In the genomic region with DNA sequence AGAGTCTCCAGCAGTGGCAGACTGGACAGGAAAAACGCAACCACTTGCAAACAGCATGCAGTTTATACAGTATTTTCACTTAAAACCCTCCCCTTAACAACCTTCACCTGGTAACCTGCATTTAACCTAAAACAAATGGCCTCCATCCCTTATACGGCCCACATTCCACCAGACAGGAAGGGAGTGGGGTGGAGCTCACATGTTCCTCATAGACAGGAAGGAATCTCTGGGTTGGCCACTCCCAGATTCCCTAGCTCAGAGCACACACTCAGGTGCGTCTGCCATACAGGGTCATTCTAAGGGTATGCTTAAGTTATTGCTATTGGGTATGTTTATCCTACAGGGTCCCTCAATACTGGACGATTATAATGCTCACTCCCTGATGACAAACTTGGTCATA, we compare ENCODE assay signal across 20 cellular contexts. TPM values are rescaled to one million over a fixed set of nuclear protein-coding genes. Genes with fewer than 3 reads are reported as not detected.
DNase-seq lines count a peak whose midpoint lies in the region; ATAC-seq and TF ChIP-seq lines count a peak whose summit lies in the region.
"Had no signal": no experiment of that assay in that cellular context is flagged by ENCODE, and none has a peak within 500 bp of the region (broad histone marks: within the 10 kb centered on the region; RNA-seq: fewer than 3 reads in every experiment).

No MANE protein-coding gene starts in this region.

- H3K23ac ChIP-seq in mesendoderm (ENCODE audit: low read length): no peak overlapping the region

- no peak overlapping the region for H4K8ac ChIP-seq in mesendoderm (ENCODE audit: low read depth, low read length)

- no peaks in the 10 kb centered on the region for H3F3A ChIP-seq in PC-9 (ENCODE audit: insufficient read depth, low read depth)

- H3K4ac ChIP-seq in mesendoderm (ENCODE audit: low read depth, low read length): no peak overlapping the region

- H3K27me3 Mint-ChIP-seq in Calu3 (ENCODE audit: unreplicated experiment): no peaks in the 10 kb centered on the region
- H3K27me3 Mint-ChIP-seq in dendritic cell treated with granulocyte-macrophage colony-stimulating factor and Interleukin-4, amounts not matched to agents 40 ng/mL and 50 ng/mL, for 4 days: no peaks in the 10 kb centered on the region
- H3K27me3 Mint-ChIP-seq: CD4-positive, alpha-beta memory T cell; T-cell had no signal

- POLR2A ChIA-PET in PC-9 (lab: Charles Lee; ENCODE audit: unreplicated experiment): interaction anchor here (0.5 to 0.6 kb wide), 2 partner anchors 17 to 33 kb away, joined by 3 to 7 read pairs; a partner anchor contains a TSS

- H3K36me3 Mint-ChIP-seq in Calu3 (ENCODE audit: insufficient read depth, unreplicated experiment): peaks cover 37% of the 10 kb centered on the region
- H3K36me3 Mint-ChIP-seq in dendritic cell treated with granulocyte-macrophage colony-stimulating factor and Interleukin-4, amounts not matched to agents 40 ng/mL and 50 ng/mL, for 4 days (ENCODE audit: low read depth): peaks cover 15% of the 10 kb centered on the region

- H2BK15ac ChIP-seq in mesendoderm (replicated peaks; ENCODE audit: low read depth): no peak overlapping the region

- H3K4me1 Mint-ChIP-seq in Calu3 (ENCODE audit: low read depth, unreplicated experiment): peaks cover 53% of the 10 kb centered on the region
- peaks cover 56% of the 10 kb centered on the region for H3K4me1 Mint-ChIP-seq in dendritic cell treated with granulocyte-macrophage colony-stimulating factor and Interleukin-4, amounts not matched to agents 40 ng/mL and 50 ng/mL, for 4 days (ENCODE audit: low read depth)

- no peaks in the 10 kb centered on the region for H3K9me2 ChIP-seq in PC-9 (ENCODE audit: insufficient read depth)

- no peak overlapping the region for H4K5ac ChIP-seq in mesendoderm (ENCODE audit: low read length)

- H3K4me1 ChIP-seq in mesendoderm (ENCODE audit: control insufficient read depth, low read depth, low read length): peaks cover 2% of the 10 kb centered on the region
- H3K4me1 ChIP-seq in PC-9 (replicated peaks; ENCODE audit: insufficient read depth): no peaks in the 10 kb centered on the region

- H3K27me3 ChIP-seq in mesendoderm (ENCODE audit: insufficient read depth, low read length, poor library complexity) (no peaks in the 10 kb centered on the region), PC-9 (ENCODE audit: insufficient read depth, low read depth) (no peaks in the 10 kb centered on the region)

- no peak overlapping the region for H3K4me3 ChIP-seq in mesendoderm (ENCODE audit: low read length)
- no peak overlapping the region for H3K4me3 ChIP-seq in PC-9
- H3K4me3 ChIP-seq: A549, SK-N-MC had no signal

- CTCF ChIA-PET in Calu3 (lab: Charles Lee): interaction anchor here (0.6 to 2.2 kb wide), 8 partner anchors 9 to 229 kb away, joined by 3 to 6 read pairs (median 4); a partner anchor contains a TSS
- CTCF ChIA-PET in PC-9 (lab: Charles Lee): no interaction called here

- BruUV-seq in Calu3 (replicated peaks; lab: Mats Ljungman, UMichigan) (no TSS peak), PC-9 (replicated peaks; lab: Mats Ljungman, UMichigan) (no TSS peak)

- peak overlapping the region; percentile 10 for H3K4me3 Mint-ChIP-seq in Calu3 (ENCODE audit: low read depth, unreplicated experiment)
- H3K4me3 Mint-ChIP-seq in dendritic cell treated with granulocyte-macrophage colony-stimulating factor and Interleukin-4, amounts not matched to agents 40 ng/mL and 50 ng/mL, for 4 days: no peak overlapping the region
- H3K4me3 Mint-ChIP-seq: CD4-positive, alpha-beta memory T cell; T-cell had no signal

- H3K18ac ChIP-seq in mesendoderm (ENCODE audit: low read length): no peak overlapping the region

- H3K27ac ChIP-seq in mesendoderm (ENCODE audit: low read depth, low read length) (no peak overlapping the region), PC-9 (no peak overlapping the region)
- H3K27ac ChIP-seq: A549, SK-N-MC had no signal

- peak overlapping the region; percentile 80 for H3K27ac Mint-ChIP-seq in Calu3 (ENCODE audit: unreplicated experiment)
- peak overlapping the region; percentile 68 for H3K27ac Mint-ChIP-seq in dendritic cell treated with granulocyte-macrophage colony-stimulating factor and Interleukin-4, amounts not matched to agents 40 ng/mL and 50 ng/mL, for 4 days
- H3K27ac Mint-ChIP-seq: CD4-positive, alpha-beta memory T cell; T-cell had no signal

- ATAC-seq in GM18861 (IDR thresholded peaks at IDR 0.05; ENCODE audit: unreplicated experiment) (no peak), HG03378 (IDR thresholded peaks at IDR 0.05; ENCODE audit: unreplicated experiment) (no peak)
- ATAC-seq: T-cell had no signal

- H2BK120ac ChIP-seq in mesendoderm (ENCODE audit: low read depth, low read length): no peak overlapping the region

- H3K4me2 ChIP-seq in mesendoderm (ENCODE audit: low read length) (no peak overlapping the region), PC-9 (no peak overlapping the region)
- H3K4me2 ChIP-seq: A549 had no signal

- H3K9me3 Mint-ChIP-seq in Calu3 (ENCODE audit: low read depth, unreplicated experiment): peaks cover 4% of the 10 kb centered on the region
- peaks cover 16% of the 10 kb centered on the region for H3K9me3 Mint-ChIP-seq in dendritic cell treated with granulocyte-macrophage colony-stimulating factor and Interleukin-4, amounts not matched to agents 40 ng/mL and 50 ng/mL, for 4 days

- intact Hi-C loops in Calu3 (cut with micrococcal nuclease; ENCODE audit: unreplicated experiment): loop anchor here (2.0 kb wide), 1 partner anchor 17 kb away; a partner anchor contains a TSS
- intact Hi-C loops in dendritic cell treated with granulocyte-macrophage colony-stimulating factor and Interleukin-4, amounts not matched to agents 40 ng/mL and 50 ng/mL, for 4 days (cut with micrococcal nuclease): no loop called here
- intact Hi-C loops in PC-9 (cut with micrococcal nuclease; ENCODE audit: unreplicated experiment): no loop called here

- H3K36me3 ChIP-seq in mesendoderm (ENCODE audit: control insufficient read depth, insufficient read depth, low read length) (no peaks in the 10 kb centered on the region), PC-9 (ENCODE audit: low read depth) (no peaks in the 10 kb centered on the region)

- H2AFZ ChIP-seq in PC-9: no peak overlapping the region

- H4K20me1 ChIP-seq in PC-9 (ENCODE audit: insufficient read depth): no peaks in the 10 kb centered on the region

- H3K9me3 ChIP-seq in PC-9 (ENCODE audit: insufficient read depth, low read depth): peaks cover 13% of the 10 kb centered on the region; the same call in 1 of the 2 replicates
- H3K9me3 ChIP-seq: A549 had no signal

- H2AK5ac ChIP-seq in mesendoderm (ENCODE audit: low read length): no peak overlapping the region

- TF ChIP-seq CTCF in Calu3 (IDR thresholded peaks at IDR 0.05; ENCODE audit: unreplicated experiment) (no peak), PC-9 (conservative IDR thresholded peaks at IDR 0.05) (no peak)

- H3K9ac ChIP-seq in mesendoderm (ENCODE audit: low read length): no peak overlapping the region

- no peaks in the 10 kb centered on the region for H3K79me1 ChIP-seq in mesendoderm (ENCODE audit: low read length)

- no peak overlapping the region for H3K56ac ChIP-seq in mesendoderm (ENCODE audit: low read length)

- DNase-seq in Calu3: peak; percentile 73
- DNase-seq in LoVo (ENCODE audit: low spot score): peak; percentile 48
- DNase-seq in mesendoderm: peak; percentile 51
- DNase-seq in PC-9: no peak
- DNase-seq in NCI-H748 treated with DMSO at 0.1 percent for 48 hours (lab: John Stamatoyannopoulos, UW): no peak
- DNase-seq: CD4-positive, alpha-beta memory T cell; H7; KG1; NCI-H1417 treated with DMSO at 0.1 percent for 48 hours; NCI-H1930; NCI-H2171 treated with DMSO at 0.1 percent for 48 hours; NCI-H446 treated with DMSO at 0.1 percent for 48 hours; NK-92 treated with Interleukin-12 subunit alpha and Interleukin-12 subunit beta, amount 100 ng/mL, for 24 hours; SHP77; T-cell had no signal

- WGBS in mesendoderm (ENCODE audit: extremely low coverage, insufficient coverage, low lambda C conversion rate): no CpG with 5 or more reads among the region's 4 CpGs

- no peak overlapping the region for H2BK5ac ChIP-seq in mesendoderm (ENCODE audit: low read length)

- H3K79me2 ChIP-seq in mesendoderm (ENCODE audit: control insufficient read depth, insufficient read depth, low read length) (no peaks in the 10 kb centered on the region), PC-9 (ENCODE audit: low read depth) (no peaks in the 10 kb centered on the region)

RNA-seq across cellular contexts. Expression of a gene that starts 16.8 kb away (rescaled TPM):
- total RNA-seq in Calu3 (2022): 300 and 353 TPM in 2 replicates
- polyA plus RNA-seq in mesendoderm (2013, experiment 1 of 2): 7.2 TPM
- 7.6 TPM for polyA plus RNA-seq in mesendoderm (2013, experiment 2 of 2)
- 86.8 and 148 TPM in 2 replicates for total RNA-seq in PC-9 (2021)

Comparison
In these comparisons a context has a peak if more than half of its experiments do, and no peak if none do; other contexts are left out.
1. DNase-seq: peak in Calu3 (single experiment), LoVo (single experiment) and mesendoderm (single experiment); none in PC-9 (0 of 2) and NCI-H748 treated with DMSO at 0.1 percent for 48 hours (single experiment).